7 cellular contexts compared by ENCODE assay signal in the genomic region with DNA sequence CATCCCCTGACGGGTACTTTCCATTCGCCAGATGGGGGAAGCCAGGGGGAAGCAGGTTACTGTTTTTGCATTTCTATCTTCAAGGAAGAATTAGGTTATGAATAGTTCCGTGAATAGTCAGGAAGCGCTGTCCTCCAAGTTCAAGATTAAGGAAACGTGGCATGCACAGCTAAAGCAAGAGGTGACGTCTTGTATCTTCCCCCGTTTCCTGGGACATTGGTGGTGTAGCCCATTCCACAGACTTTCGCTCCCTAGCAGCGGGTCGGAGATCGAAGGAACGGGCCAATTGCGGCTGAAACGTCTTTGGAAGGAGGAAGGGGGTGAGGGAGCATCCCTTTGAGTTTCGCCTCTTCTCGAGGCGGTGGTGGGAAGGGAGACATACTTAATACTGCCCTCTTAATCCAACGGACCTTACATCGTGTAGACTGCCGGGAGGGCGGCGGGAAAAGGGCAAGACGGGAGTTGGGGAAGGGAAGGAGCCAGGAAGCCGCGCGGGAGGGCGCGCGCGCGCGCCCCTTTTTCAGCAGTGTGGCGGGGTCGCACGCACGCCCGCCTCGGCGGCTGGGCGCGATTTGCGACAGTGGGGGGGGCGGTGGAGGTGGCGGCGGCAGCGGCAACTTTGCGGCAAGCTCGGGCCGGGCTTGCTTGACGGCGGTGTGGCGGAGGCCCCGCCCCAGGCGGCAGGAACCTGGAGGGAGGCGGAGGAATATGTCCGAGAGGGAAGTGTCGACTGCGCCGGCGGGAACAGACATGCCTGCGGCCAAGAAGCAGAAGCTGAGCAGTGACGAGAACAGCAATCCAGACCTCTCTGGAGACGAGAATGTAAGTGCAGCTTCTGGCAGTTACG. TPM values are rescaled to one million over a fixed set of nuclear protein-coding genes. Genes with fewer than 3 reads are reported as not detected.
DNase-seq lines count a peak whose midpoint lies in the region; ATAC-seq, FAIRE-seq and TF ChIP-seq lines count a peak whose summit lies in the region.

A gene with protein sequence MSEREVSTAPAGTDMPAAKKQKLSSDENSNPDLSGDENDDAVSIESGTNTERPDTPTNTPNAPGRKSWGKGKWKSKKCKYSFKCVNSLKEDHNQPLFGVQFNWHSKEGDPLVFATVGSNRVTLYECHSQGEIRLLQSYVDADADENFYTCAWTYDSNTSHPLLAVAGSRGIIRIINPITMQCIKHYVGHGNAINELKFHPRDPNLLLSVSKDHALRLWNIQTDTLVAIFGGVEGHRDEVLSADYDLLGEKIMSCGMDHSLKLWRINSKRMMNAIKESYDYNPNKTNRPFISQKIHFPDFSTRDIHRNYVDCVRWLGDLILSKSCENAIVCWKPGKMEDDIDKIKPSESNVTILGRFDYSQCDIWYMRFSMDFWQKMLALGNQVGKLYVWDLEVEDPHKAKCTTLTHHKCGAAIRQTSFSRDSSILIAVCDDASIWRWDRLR (plus strand): TSS at position 232 of the 847 bp plus-strand sequence. CDS start 477 bp downstream, at position 709.

- H3K27me3 Mint-ChIP-seq in T-helper 2 cell treated with Interferon-gamma antibody and Interleukin-4, amounts not matched to agents 5 μg/mL and 100 μg/mL, for 36 hours (ENCODE audit: low read depth): no peaks in the 10 kb centered on the region

- WGBS in hepatocyte (ENCODE audit: low lambda C conversion rate, missing lambda C conversion rate): 2% methylated on average over 57 of the region's 64 CpGs

- no peak within 1 kb of the TSS for H3K27ac Mint-ChIP-seq in T-helper 2 cell treated with Interferon-gamma antibody and Interleukin-4, amounts not matched to agents 5 μg/mL and 100 μg/mL, for 36 hours

- peaks cover 31% of the 10 kb centered on the region for H3K4me1 Mint-ChIP-seq in T-helper 2 cell treated with Interferon-gamma antibody and Interleukin-4, amounts not matched to agents 5 μg/mL and 100 μg/mL, for 36 hours (ENCODE audit: low read depth)

- peak; percentile 66 for ATAC-seq in HG02973 (IDR thresholded peaks at IDR 0.05; ENCODE audit: unreplicated experiment)

- H3K4me2 ChIP-seq in hepatocyte: peak within 1 kb of the TSS; percentile 82

- peaks cover 22% of the 10 kb centered on the region for H3K4me1 ChIP-seq in hepatocyte (ENCODE audit: insufficient read depth)

- no peaks in the 10 kb centered on the region for H3K36me3 ChIP-seq in hepatocyte (replicated peaks; ENCODE audit: insufficient read depth, low read depth)

- peaks cover 44% of the 10 kb centered on the region for H3K79me2 ChIP-seq in hepatocyte

- in situ Hi-C loops in astrocyte of the cerebellum (cut with HindIII; ENCODE audit: low sequenced_read_pairs): no loop called here

- H3K27ac ChIP-seq in hepatocyte: peak within 1 kb of the TSS; percentile 99

- H3K9me2 ChIP-seq in hepatocyte (replicated peaks; ENCODE audit: insufficient read depth): no peaks in the 10 kb centered on the region

- no peaks in the 10 kb centered on the region for H3K27me3 ChIP-seq in hepatocyte

- DNase-seq in GM18507 (ENCODE audit: extremely low spot score, insufficient read length, low read depth) (peak; percentile 74), NCI-H1930 (lab: John Stamatoyannopoulos, UW) (peak; percentile 87 to 91), astrocyte of the cerebellum (ENCODE audit: low read depth) (peak; percentile 86), hepatocyte (ENCODE audit: low spot score) (peak; percentile 97), retina (peak; percentile 99)
- DNase-seq in T-helper 2 cell treated with Interferon-gamma antibody and Interleukin-4, amounts not matched to agents 5 μg/mL and 100 μg/mL, for 36 hours (ENCODE audit: low spot score): peak; percentile 95

- H3K4me3 Mint-ChIP-seq in T-helper 2 cell treated with Interferon-gamma antibody and Interleukin-4, amounts not matched to agents 5 μg/mL and 100 μg/mL, for 36 hours: no peak within 1 kb of the TSS

- H3K36me3 Mint-ChIP-seq in T-helper 2 cell treated with Interferon-gamma antibody and Interleukin-4, amounts not matched to agents 5 μg/mL and 100 μg/mL, for 36 hours (ENCODE audit: low read depth): peaks cover 12% of the 10 kb centered on the region

- peaks cover 24% of the 10 kb centered on the region for H4K20me1 ChIP-seq in hepatocyte (ENCODE audit: insufficient read depth, poor library complexity, severe bottlenecking)

- peak within 1 kb of the TSS; percentile 93 for H2AFZ ChIP-seq in hepatocyte

- H3K4me3 ChIP-seq in astrocyte of the cerebellum (ENCODE audit: low read depth, low read length) (peak within 1 kb of the TSS; percentile 81), hepatocyte (peak within 1 kb of the TSS; percentile 80)

- no peak for TF ChIP-seq CTCF in astrocyte of the cerebellum (IDR thresholded peaks at IDR 0.05; ENCODE audit: low read depth, low read length, missing control alignments)
- no peak for TF ChIP-seq CTCF in hepatocyte (IDR thresholded peaks at IDR 0.05; ENCODE audit: poor library complexity)

- peak; percentile 82 for FAIRE-seq in GM18507 (lab: Jason Lieb, UNC)

- no peaks in the 10 kb centered on the region for H3K9me3 Mint-ChIP-seq in T-helper 2 cell treated with Interferon-gamma antibody and Interleukin-4, amounts not matched to agents 5 μg/mL and 100 μg/mL, for 36 hours

- H3K9me3 ChIP-seq in hepatocyte (ENCODE audit: low read depth): no peaks in the 10 kb centered on the region

RNA-seq across cellular contexts. Expression of the gene that starts here (rescaled TPM):
- 15.2 and 15.5 TPM in 2 replicates for total RNA-seq in hepatocyte
- 22.5 and 23.7 TPM in 2 replicates for polyA plus RNA-seq in hepatocyte

Comparison
In these comparisons a context has a peak if more than half of its experiments do, and no peak if none do; other contexts are left out.
1. Peak in every context shown above with its lines: DNase-seq, ATAC-seq, H3K4me3 ChIP-seq and H3K27ac ChIP-seq.